22 cellular contexts compared by ENCODE assay signal in genomic region chr12:62873116-62873825, GRCh38.
DNase-seq lines count a peak whose midpoint lies in the region; ATAC-seq and TF ChIP-seq lines count a peak whose summit lies in the region.
"Had no signal": no experiment of that assay in that cellular context is flagged by ENCODE, and none has a peak within 500 bp of the region (broad histone marks: within the 10 kb centered on the region; RNA-seq: fewer than 3 reads in every experiment).

No MANE protein-coding gene starts in this region.

- no peaks in the 10 kb centered on the region for H3K27me3 Mint-ChIP-seq in Caco-2 (ENCODE audit: insufficient read depth, unreplicated experiment)
- peaks cover 22% of the 10 kb centered on the region for H3K27me3 Mint-ChIP-seq in activated T-helper 17 cell treated with anti-CD3 and anti-CD28 coated beads, Interleukin-2, amount 50 U/mL, for 72 hours

- ATAC-seq in left colon (peak; percentile 30), GM21447 (IDR thresholded peaks at IDR 0.05; ENCODE audit: unreplicated experiment) (no peak)
- ATAC-seq in activated T-helper 17 cell treated with anti-CD3 and anti-CD28 coated beads, Interleukin-2, amount 50 U/mL, for 72 hours (replicated peaks): no peak
- ATAC-seq: CD8-positive, alpha-beta T cell; GM12878 had no signal

- DNase-seq in Caco-2 (no peak), HT-29 (ENCODE audit: low spot score) (peak; percentile 17), cerebellar cortex (ENCODE audit: low spot score) (peak; percentile 85), left colon (no peak), COLO829 (ENCODE audit: low spot score) (no peak), GM19240 (ENCODE audit: insufficient read length, low spot score) (no peak)
- DNase-seq: 8988T; CD8-positive, alpha-beta T cell; DMS79; GM23248; Karpas-422; MG63; NCI-H1417; NCI-H187; NCI-H446; NCI-H526; SHP77 had no signal

- CTCF ChIA-PET in Caco-2 (lab: Charles Lee): no interaction called here

- no peaks in the 10 kb centered on the region for H3K9me3 Mint-ChIP-seq in Caco-2 (ENCODE audit: unreplicated experiment)
- no peaks in the 10 kb centered on the region for H3K9me3 Mint-ChIP-seq in activated T-helper 17 cell treated with anti-CD3 and anti-CD28 coated beads, Interleukin-2, amount 50 U/mL, for 72 hours
- H3K9me3 Mint-ChIP-seq: CD8-positive, alpha-beta T cell had no signal

- peak overlapping the region; percentile 21 for H3K27ac Mint-ChIP-seq in Caco-2 (ENCODE audit: unreplicated experiment)
- H3K27ac Mint-ChIP-seq in activated T-helper 17 cell treated with anti-CD3 and anti-CD28 coated beads, Interleukin-2, amount 50 U/mL, for 72 hours: no peak overlapping the region
- H3K27ac Mint-ChIP-seq: CD8-positive, alpha-beta T cell had no signal

- no TSS peak for BruUV-seq in Caco-2 (replicated peaks; lab: Mats Ljungman, UMichigan)

- H3K4me1 ChIP-seq in Caco-2: peaks cover 73% of the 10 kb centered on the region

- no peak overlapping the region for H3K4me3 Mint-ChIP-seq in Caco-2 (ENCODE audit: unreplicated experiment)
- no peak overlapping the region for H3K4me3 Mint-ChIP-seq in activated T-helper 17 cell treated with anti-CD3 and anti-CD28 coated beads, Interleukin-2, amount 50 U/mL, for 72 hours
- H3K4me3 Mint-ChIP-seq: CD8-positive, alpha-beta T cell had no signal

- H3K4me3 ChIP-seq in Caco-2 (ENCODE audit: low read depth, low read length): no peak overlapping the region
- H3K4me3 ChIP-seq: BLaER1 treated with 17β-estradiol and CSF1 and Interleukin-3, amounts not matched to agents 10 nM and 100 nM; GM12878; GM23248; HAP-1; MG63 had no signal

- H3K9me3 ChIP-seq in Caco-2: no peaks in the 10 kb centered on the region
- H3K9me3 ChIP-seq: HAP-1, MG63 had no signal

- no peak for TF ChIP-seq CTCF in Caco-2 (IDR thresholded peaks at IDR 0.05; ENCODE audit: insufficient read depth in 1 of 2, low read depth in 1 of 2, low read length in 1 of 2, severe bottlenecking in 1 of 2, unreplicated experiment in 1 of 2)

- H3K4me1 Mint-ChIP-seq in Caco-2 (ENCODE audit: low read depth, unreplicated experiment): peaks cover 47% of the 10 kb centered on the region
- H3K4me1 Mint-ChIP-seq in activated T-helper 17 cell treated with anti-CD3 and anti-CD28 coated beads, Interleukin-2, amount 50 U/mL, for 72 hours: no peaks in the 10 kb centered on the region

- H3K36me3 Mint-ChIP-seq in Caco-2 (ENCODE audit: insufficient read depth, unreplicated experiment): peaks cover 84% of the 10 kb centered on the region
- H3K36me3 Mint-ChIP-seq in activated T-helper 17 cell treated with anti-CD3 and anti-CD28 coated beads, Interleukin-2, amount 50 U/mL, for 72 hours (ENCODE audit: low read depth): no peaks in the 10 kb centered on the region
- H3K36me3 Mint-ChIP-seq: CD8-positive, alpha-beta T cell had no signal

- intact Hi-C loops in Caco-2 (cut with micrococcal nuclease; ENCODE audit: unreplicated experiment) (no loop called here), left colon (cut with DNase I, micrococcal nuclease) (no loop called here)

- H3K27me3 ChIP-seq in Caco-2 (replicated peaks; ENCODE audit: control insufficient read depth, insufficient read depth, low read length): no peaks in the 10 kb centered on the region
- H3K27me3 ChIP-seq: BLaER1 treated with 17β-estradiol and CSF1 and Interleukin-3, amounts not matched to agents 10 nM and 100 nM; MG63 had no signal

- no peaks in the 10 kb centered on the region for H3K36me3 ChIP-seq in Caco-2 (ENCODE audit: control insufficient read depth, insufficient read depth, low read length)
- H3K36me3 ChIP-seq: BLaER1 treated with 17β-estradiol and CSF1 and Interleukin-3, amounts not matched to agents 10 nM and 100 nM; HAP-1; MG63 had no signal

- POLR2A ChIA-PET in Caco-2 (lab: Charles Lee): no interaction called here

Comparison
In these comparisons a context has a peak if more than half of its experiments do, and no peak if none do; other contexts are left out.
1. DNase-seq: peak in HT-29 (single experiment) and cerebellar cortex (single experiment); none in Caco-2 (0 of 2), left colon (0 of 2), COLO829 (single experiment) and GM19240 (single experiment).